Comparison of ENCODE assay signal across 16 cellular contexts in the genomic region with DNA sequence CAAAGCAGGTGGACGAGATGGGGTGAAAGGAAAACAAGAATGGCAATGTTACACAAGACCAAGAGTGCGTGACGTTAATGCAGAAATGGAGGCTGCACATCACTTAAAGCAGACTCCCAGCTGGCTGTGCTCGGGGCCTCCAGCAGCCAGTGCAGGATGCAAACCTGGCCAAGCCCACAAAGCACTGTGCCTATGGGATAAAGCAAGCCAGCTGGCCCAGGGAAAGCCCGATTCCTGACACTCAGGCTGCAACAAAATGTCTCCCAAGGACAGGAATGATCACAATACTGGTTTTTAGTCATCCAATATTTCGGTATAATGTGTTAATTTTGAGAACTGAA.
DNase-seq lines count a peak whose midpoint lies in the region; ATAC-seq and TF ChIP-seq lines count a peak whose summit lies in the region.
"Had no signal": no experiment of that assay in that cellular context is flagged by ENCODE, and none has a peak within 500 bp of the region (broad histone marks: within the 10 kb centered on the region; RNA-seq: fewer than 3 reads in every experiment).

No MANE protein-coding gene starts in this region.

- no peaks in the 10 kb centered on the region for H3K9me3 Mint-ChIP-seq in natural killer cell treated with Interleukin-12 subunit alpha and Interleukin-12 subunit beta and Interleukin-15 and Interleukin-18, amount 100 ng/mL, for 72 hours
- no peaks in the 10 kb centered on the region for H3K9me3 Mint-ChIP-seq in natural killer cell
- H3K9me3 Mint-ChIP-seq: CD4-positive, alpha-beta T cell had no signal

- in situ Hi-C loops in ACHN (cut with HindIII; ENCODE audit: low pct_ligation_motif_present, low pct_unique_long_range_greater_than_20kb, low sequenced_read_pairs), result no loop called here

- no peaks in the 10 kb centered on the region for H3K36me3 Mint-ChIP-seq in natural killer cell treated with Interleukin-12 subunit alpha and Interleukin-12 subunit beta and Interleukin-15 and Interleukin-18, amount 100 ng/mL, for 72 hours
- H3K36me3 Mint-ChIP-seq in natural killer cell, result no peaks in the 10 kb centered on the region

- no peak overlapping the region for H3K4me3 Mint-ChIP-seq in natural killer cell treated with Interleukin-12 subunit alpha and Interleukin-12 subunit beta and Interleukin-15 and Interleukin-18, amount 100 ng/mL, for 72 hours
- H3K4me3 Mint-ChIP-seq in natural killer cell, result no peak overlapping the region
- H3K4me3 Mint-ChIP-seq: B cell; CD4-positive, alpha-beta T cell had no signal

- intact Hi-C loops in natural killer cell (cut with micrococcal nuclease), result no loop called here

- no peaks in the 10 kb centered on the region for H3K4me1 Mint-ChIP-seq in natural killer cell treated with Interleukin-12 subunit alpha and Interleukin-12 subunit beta and Interleukin-15 and Interleukin-18, amount 100 ng/mL, for 72 hours (ENCODE audit: low read depth in 2 of 2)
- peaks cover 0 to 5% of the 10 kb centered on the region in 2 donors for H3K4me1 Mint-ChIP-seq in natural killer cell
- H3K4me1 Mint-ChIP-seq: B cell had no signal

- H3K27ac ChIP-seq in cingulate gyrus (ENCODE audit: low read depth, low read length), result peak overlapping the region; percentile 10

- DNase-seq in DMS79 treated with DMSO at 0.1 percent for 48 hours (lab: John Stamatoyannopoulos, UW) (peak; percentile 9), DMS79 (lab: John Stamatoyannopoulos, UW) (no peak), natural killer cell (no peak), ACHN (no peak), erythroblast (lab: John Stamatoyannopoulos, UW) (no peak)
- DNase-seq in natural killer cell treated with Interleukin-12 subunit alpha and Interleukin-12 subunit beta and Interleukin-15 and Interleukin-18, amount 100 ng/mL, for 72 hours (ENCODE audit: low spot score), result peak; percentile 54
- DNase-seq in stimulated activated CD4-positive, alpha-beta T cell treated with anti-CD3 and anti-CD28 coated beads, Interleukin-4, amount 100 ng/mL, for 4 hours, result no peak
- DNase-seq: 8988T; Caco-2; CD4-positive, alpha-beta T cell; KG1; NCI-H1105 treated with DMSO at 0.1 percent for 48 hours; NCI-H1694; NCI-H2171 had no signal

- peaks cover 0 to 2% of the 10 kb centered on the region in 2 donors for H3K27me3 Mint-ChIP-seq in natural killer cell treated with Interleukin-12 subunit alpha and Interleukin-12 subunit beta and Interleukin-15 and Interleukin-18, amount 100 ng/mL, for 72 hours
- no peaks in the 10 kb centered on the region for H3K27me3 Mint-ChIP-seq in natural killer cell (ENCODE audit: low read depth in 2 of 2)
- H3K27me3 Mint-ChIP-seq: CD4-positive, alpha-beta T cell had no signal

- no peak for ATAC-seq in natural killer cell treated with Interleukin-12 subunit alpha and Interleukin-12 subunit beta and Interleukin-15 and Interleukin-18, amount 100 ng/mL, for 72 hours
- ATAC-seq in natural killer cell, result no peak

- TF ChIP-seq POLR2A in erythroblast (IDR thresholded peaks at IDR 0.05; ENCODE audit: low read length), result no peak

- H3K27ac Mint-ChIP-seq in natural killer cell treated with Interleukin-12 subunit alpha and Interleukin-12 subunit beta and Interleukin-15 and Interleukin-18, amount 100 ng/mL, for 72 hours, result no peak overlapping the region
- no peak overlapping the region for H3K27ac Mint-ChIP-seq in natural killer cell
- H3K27ac Mint-ChIP-seq: B cell; CD4-positive, alpha-beta T cell had no signal

- TF ChIP-seq CTCF in natural killer cell (IDR thresholded peaks at IDR 0.05), result no peak

Comparison
In these comparisons a context has a peak if more than half of its experiments do, and no peak if none do; other contexts are left out.
1. DNase-seq: peak in DMS79 treated with DMSO at 0.1 percent for 48 hours (single experiment) and natural killer cell treated with Interleukin-12 subunit alpha and Interleukin-12 subunit beta and Interleukin-15 and Interleukin-18, amount 100 ng/mL, for 72 hours (single experiment); none in DMS79 (single experiment), natural killer cell (single experiment), ACHN (single experiment), stimulated activated CD4-positive, alpha-beta T cell treated with anti-CD3 and anti-CD28 coated beads, Interleukin-4, amount 100 ng/mL, for 4 hours (0 of 2) and erythroblast (0 of 2).